Comparison of ENCODE assay signal across 19 cellular contexts in the genomic region with DNA sequence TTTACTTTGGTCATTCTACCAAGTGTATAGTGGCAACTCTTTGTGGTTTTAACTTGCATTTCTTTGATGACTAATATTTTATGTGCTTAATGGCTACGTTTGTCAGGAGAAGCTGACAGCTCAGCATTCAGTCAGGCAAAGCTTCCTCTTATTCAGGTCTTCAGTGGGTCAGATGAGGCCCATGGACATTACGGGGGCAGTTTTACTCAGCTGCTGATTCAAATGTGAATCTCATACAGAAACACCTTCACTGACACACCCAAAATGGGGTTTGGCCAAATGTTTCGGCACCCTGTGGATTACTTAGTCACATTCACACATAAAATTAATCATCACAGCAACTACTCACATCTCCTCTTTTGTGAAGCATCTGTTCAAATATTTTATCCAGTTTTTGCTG.
DNase-seq lines count a peak whose midpoint lies in the region; ATAC-seq and TF ChIP-seq lines count a peak whose summit lies in the region.
"Had no signal": no experiment of that assay in that cellular context is flagged by ENCODE, and none has a peak within 500 bp of the region (broad histone marks: within the 10 kb centered on the region; RNA-seq: fewer than 3 reads in every experiment).

No MANE protein-coding gene starts in this region.

- no peak for TF ChIP-seq CTCF in lower lobe of right lung (IDR thresholded peaks at IDR 0.05)

- H3K4me1 ChIP-seq in CD8-positive, alpha-beta memory T cell (ENCODE audit: insufficient read depth, low read length): no peaks in the 10 kb centered on the region
- no peaks in the 10 kb centered on the region for H3K4me1 ChIP-seq in lower lobe of right lung
- H3K4me1 ChIP-seq: adrenal gland had no signal

- DNase-seq in HPDE6-E6E7 (ENCODE audit: extremely low spot score) (peak; percentile 10), NCI-H446 (lab: John Stamatoyannopoulos, UW) (peak; percentile 73 to 91), SW480 (ENCODE audit: low spot score) (peak; percentile 42), kidney tubule cell (ENCODE audit: low spot score) (peak; percentile 86), OCI-M1 (lab: John Stamatoyannopoulos, UW) (no peak), lower lobe of right lung (no peak)
- no peak for DNase-seq in CD8-positive, alpha-beta memory T cell
- DNase-seq: activated CD4-positive, alpha-beta T cell treated with anti-CD3 and anti-CD28 coated beads, Interleukin-2, amount 50 U/mL, for 1 hour; activated CD8-positive, alpha-beta memory T cell treated with anti-CD3 and anti-CD28 coated beads, Interleukin-2, amount 50 U/mL, for 48 hours; activated effector memory CD4-positive, alpha-beta T cell treated with anti-CD3 and anti-CD28 coated beads, Interleukin-2, amount 50 U/mL, for 16 hours; adrenal gland; dermis blood vessel endothelial cell; GDM1; H9; kidney glomerular epithelial cell; spleen; stimulated activated CD4-positive, alpha-beta T cell treated with anti-CD3 and anti-CD28 coated beads, Interleukin-4, amount 100 ng/mL, for 4 hours had no signal

- H3K27ac ChIP-seq in CD8-positive, alpha-beta memory T cell (ENCODE audit: low read depth, low read length): no peak overlapping the region
- H3K27ac ChIP-seq in lower lobe of right lung: no peak overlapping the region
- H3K27ac ChIP-seq: adrenal gland, cardiac muscle cell, spleen had no signal

- CTCF ChIA-PET in CD8-positive, alpha-beta memory T cell (lab: Charles Lee): no interaction called here

- intact Hi-C loops in lower lobe of right lung (cut with DNase I): no loop called here

- H3K9me3 Mint-ChIP-seq in CD8-positive, alpha-beta memory T cell: peaks cover 0 to 2% (median 0%) of the 10 kb centered on the region in 5 donors
- H3K9me3 Mint-ChIP-seq: H9 had no signal

- no peak overlapping the region for H3K4me3 ChIP-seq in CD8-positive, alpha-beta memory T cell (ENCODE audit: low read length)
- H3K4me3 ChIP-seq in lower lobe of right lung: no peak overlapping the region
- H3K4me3 ChIP-seq: adrenal gland, cardiac muscle cell, spleen had no signal

- H3K27me3 Mint-ChIP-seq in CD8-positive, alpha-beta memory T cell: peaks cover 0 to 6% of the 10 kb centered on the region in 2 donors

- H3K4me1 Mint-ChIP-seq in CD8-positive, alpha-beta memory T cell: no peaks in the 10 kb centered on the region

- H3K36me3 Mint-ChIP-seq in CD8-positive, alpha-beta memory T cell: no peaks in the 10 kb centered on the region

- ATAC-seq in HG03460 (IDR thresholded peaks at IDR 0.05; ENCODE audit: unreplicated experiment) (no peak), lower lobe of right lung (no peak)

- H3K9me3 ChIP-seq in CD8-positive, alpha-beta memory T cell (ENCODE audit: low read length): no peaks in the 10 kb centered on the region
- H3K9me3 ChIP-seq in lower lobe of right lung: no peaks in the 10 kb centered on the region
- H3K9me3 ChIP-seq: adrenal gland, spleen had no signal

- POLR2A ChIA-PET in CD8-positive, alpha-beta memory T cell (lab: Charles Lee): no interaction called here

- no peaks in the 10 kb centered on the region for H3K27me3 ChIP-seq in CD8-positive, alpha-beta memory T cell (ENCODE audit: insufficient read depth, low read length, poor library complexity, severe bottlenecking)
- H3K27me3 ChIP-seq in lower lobe of right lung (ENCODE audit: low read depth): no peaks in the 10 kb centered on the region
- H3K27me3 ChIP-seq: adrenal gland, cardiac muscle cell, spleen had no signal

- H3K4me3 Mint-ChIP-seq in CD8-positive, alpha-beta memory T cell: no peak overlapping the region
- H3K4me3 Mint-ChIP-seq: H9 had no signal

- no peak overlapping the region for H3K27ac Mint-ChIP-seq in CD8-positive, alpha-beta memory T cell
- H3K27ac Mint-ChIP-seq: H9 had no signal

- no peaks in the 10 kb centered on the region for H3K36me3 ChIP-seq in CD8-positive, alpha-beta memory T cell (ENCODE audit: insufficient read depth, low read length)
- no peaks in the 10 kb centered on the region for H3K36me3 ChIP-seq in lower lobe of right lung
- H3K36me3 ChIP-seq: adrenal gland, cardiac muscle cell, spleen had no signal

Comparison
In these comparisons a context has a peak if more than half of its experiments do, and no peak if none do; other contexts are left out.
1. DNase-seq: peak in HPDE6-E6E7 (single experiment), NCI-H446 (2 of 2), SW480 (single experiment) and kidney tubule cell (single experiment); none in CD8-positive, alpha-beta memory T cell (0 of 5), OCI-M1 (single experiment) and lower lobe of right lung (single experiment).